ENCODE assay signal across 1 cellular context in the genomic region with DNA sequence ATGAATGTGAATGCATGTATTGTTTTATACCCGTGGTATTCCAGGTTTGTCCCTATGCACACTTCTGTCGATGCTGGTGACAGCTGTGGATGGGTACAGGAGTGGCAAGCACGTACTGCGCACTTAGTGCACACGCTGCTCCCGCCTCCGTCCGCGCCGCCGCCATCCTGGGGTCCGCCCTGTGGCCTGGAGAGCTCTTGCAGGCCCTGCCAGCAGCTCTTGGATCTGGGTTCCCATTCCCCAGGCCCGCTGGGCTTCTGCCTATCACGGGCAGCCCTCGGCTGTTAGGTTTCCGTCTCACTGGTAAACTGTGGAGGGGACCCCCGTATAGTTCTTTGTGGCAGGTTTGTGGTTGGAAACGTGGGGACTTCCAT.
TF ChIP-seq lines count a peak whose summit lies in the region.

No MANE protein-coding gene starts in this region.

TF ChIP-seq in K562, 482 proteins besides CTCF, POLR2A, EP300 and RAD21:
- TF ChIP-seq, protein P1, sequence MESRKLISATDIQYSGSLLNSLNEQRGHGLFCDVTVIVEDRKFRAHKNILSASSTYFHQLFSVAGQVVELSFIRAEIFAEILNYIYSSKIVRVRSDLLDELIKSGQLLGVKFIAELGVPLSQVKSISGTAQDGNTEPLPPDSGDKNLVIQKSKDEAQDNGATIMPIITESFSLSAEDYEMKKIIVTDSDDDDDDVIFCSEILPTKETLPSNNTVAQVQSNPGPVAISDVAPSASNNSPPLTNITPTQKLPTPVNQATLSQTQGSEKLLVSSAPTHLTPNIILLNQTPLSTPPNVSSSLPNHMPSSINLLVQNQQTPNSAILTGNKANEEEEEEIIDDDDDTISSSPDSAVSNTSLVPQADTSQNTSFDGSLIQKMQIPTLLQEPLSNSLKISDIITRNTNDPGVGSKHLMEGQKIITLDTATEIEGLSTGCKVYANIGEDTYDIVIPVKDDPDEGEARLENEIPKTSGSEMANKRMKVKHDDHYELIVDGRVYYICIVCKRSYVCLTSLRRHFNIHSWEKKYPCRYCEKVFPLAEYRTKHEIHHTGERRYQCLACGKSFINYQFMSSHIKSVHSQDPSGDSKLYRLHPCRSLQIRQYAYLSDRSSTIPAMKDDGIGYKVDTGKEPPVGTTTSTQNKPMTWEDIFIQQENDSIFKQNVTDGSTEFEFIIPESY (CRISPR knock-in tag; IDR thresholded peaks at IDR 0.05), result peak; percentile 95
- TF ChIP-seq, protein P2, sequence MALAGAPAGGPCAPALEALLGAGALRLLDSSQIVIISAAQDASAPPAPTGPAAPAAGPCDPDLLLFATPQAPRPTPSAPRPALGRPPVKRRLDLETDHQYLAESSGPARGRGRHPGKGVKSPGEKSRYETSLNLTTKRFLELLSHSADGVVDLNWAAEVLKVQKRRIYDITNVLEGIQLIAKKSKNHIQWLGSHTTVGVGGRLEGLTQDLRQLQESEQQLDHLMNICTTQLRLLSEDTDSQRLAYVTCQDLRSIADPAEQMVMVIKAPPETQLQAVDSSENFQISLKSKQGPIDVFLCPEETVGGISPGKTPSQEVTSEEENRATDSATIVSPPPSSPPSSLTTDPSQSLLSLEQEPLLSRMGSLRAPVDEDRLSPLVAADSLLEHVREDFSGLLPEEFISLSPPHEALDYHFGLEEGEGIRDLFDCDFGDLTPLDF (CRISPR knock-in tag; IDR thresholded peaks at IDR 0.05), result no peak
